Comparison of ENCODE assay signal across 1 cellular context in the genomic region with DNA sequence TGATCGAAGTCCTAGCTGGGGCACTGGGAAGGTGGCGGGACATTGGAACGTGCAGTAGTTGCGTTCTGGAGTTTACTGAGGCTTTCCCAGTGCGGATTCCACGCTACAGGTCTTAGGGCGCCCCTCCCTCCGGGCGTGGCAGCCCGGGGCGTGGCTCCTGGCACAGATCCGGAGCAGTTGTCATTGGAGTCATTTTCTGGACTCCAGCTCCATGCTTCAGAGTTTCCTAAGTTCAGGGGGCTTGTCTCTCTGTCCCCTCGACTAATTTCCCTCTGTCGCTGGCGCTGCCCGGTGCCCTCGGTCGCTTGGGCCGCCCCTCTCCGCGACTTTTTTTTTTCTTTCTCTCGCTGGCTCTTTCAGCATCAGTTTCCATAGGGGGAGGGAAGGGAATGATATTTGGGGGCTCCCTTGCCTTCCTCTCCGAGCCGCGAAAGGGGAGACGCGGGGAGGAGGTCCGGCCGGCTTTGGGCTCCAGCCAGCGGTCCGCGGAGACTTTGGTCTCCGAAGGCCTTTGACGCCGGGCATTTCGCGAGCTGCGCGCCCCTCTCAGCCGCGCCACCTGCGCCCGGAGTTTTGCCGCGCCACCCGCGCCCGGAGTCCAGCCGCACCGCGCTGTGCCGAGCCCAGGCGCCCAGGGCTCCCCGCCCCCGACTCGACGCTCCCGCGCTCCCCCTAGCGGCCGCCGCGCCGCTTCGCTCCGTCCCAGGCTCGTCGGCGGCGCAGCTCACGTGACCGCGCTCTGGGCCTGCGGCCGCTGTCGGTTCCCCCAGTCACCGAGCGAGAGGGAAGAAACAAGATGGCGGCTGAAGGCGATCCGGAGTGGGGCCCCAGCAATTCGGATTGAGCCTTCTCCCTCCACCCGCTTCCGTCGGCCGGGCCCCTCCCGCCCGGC.
TF ChIP-seq lines count a peak whose summit lies in the region.

A gene with protein sequence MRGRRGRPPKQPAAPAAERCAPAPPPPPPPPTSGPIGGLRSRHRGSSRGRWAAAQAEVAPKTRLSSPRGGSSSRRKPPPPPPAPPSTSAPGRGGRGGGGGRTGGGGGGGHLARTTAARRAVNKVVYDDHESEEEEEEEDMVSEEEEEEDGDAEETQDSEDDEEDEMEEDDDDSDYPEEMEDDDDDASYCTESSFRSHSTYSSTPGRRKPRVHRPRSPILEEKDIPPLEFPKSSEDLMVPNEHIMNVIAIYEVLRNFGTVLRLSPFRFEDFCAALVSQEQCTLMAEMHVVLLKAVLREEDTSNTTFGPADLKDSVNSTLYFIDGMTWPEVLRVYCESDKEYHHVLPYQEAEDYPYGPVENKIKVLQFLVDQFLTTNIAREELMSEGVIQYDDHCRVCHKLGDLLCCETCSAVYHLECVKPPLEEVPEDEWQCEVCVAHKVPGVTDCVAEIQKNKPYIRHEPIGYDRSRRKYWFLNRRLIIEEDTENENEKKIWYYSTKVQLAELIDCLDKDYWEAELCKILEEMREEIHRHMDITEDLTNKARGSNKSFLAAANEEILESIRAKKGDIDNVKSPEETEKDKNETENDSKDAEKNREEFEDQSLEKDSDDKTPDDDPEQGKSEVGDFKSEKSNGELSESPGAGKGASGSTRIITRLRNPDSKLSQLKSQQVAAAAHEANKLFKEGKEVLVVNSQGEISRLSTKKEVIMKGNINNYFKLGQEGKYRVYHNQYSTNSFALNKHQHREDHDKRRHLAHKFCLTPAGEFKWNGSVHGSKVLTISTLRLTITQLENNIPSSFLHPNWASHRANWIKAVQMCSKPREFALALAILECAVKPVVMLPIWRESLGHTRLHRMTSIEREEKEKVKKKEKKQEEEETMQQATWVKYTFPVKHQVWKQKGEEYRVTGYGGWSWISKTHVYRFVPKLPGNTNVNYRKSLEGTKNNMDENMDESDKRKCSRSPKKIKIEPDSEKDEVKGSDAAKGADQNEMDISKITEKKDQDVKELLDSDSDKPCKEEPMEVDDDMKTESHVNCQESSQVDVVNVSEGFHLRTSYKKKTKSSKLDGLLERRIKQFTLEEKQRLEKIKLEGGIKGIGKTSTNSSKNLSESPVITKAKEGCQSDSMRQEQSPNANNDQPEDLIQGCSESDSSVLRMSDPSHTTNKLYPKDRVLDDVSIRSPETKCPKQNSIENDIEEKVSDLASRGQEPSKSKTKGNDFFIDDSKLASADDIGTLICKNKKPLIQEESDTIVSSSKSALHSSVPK (N-terminal part only) (plus strand): TSS at position 769 of the 892 bp plus-strand sequence. CDS start 222 bp downstream, outside the sequence.

TF ChIP-seq in GM12878, 131 proteins besides CTCF, POLR2A, EP300 and RAD21 (continued from another document and continues in another):
- peak; percentile 93 for TF ChIP-seq ZNF592 (IDR thresholded peaks at IDR 0.05)
- TF ChIP-seq SUPT20H (IDR thresholded peaks at IDR 0.05; ENCODE audit: borderline replicate concordance, control insufficient read depth, low read depth, low read length), result no peak
- no peak for TF ChIP-seq JUNB (IDR thresholded peaks at IDR 0.05)
- no peak for TF ChIP-seq KAT2A (conservative IDR thresholded peaks at IDR 0.05; ENCODE audit: control insufficient read depth, low read depth, low read length)
- TF ChIP-seq SMAD5 (IDR thresholded peaks at IDR 0.05; ENCODE audit: low read depth), result 0 out of 2 replicates have a peak, but pooled peaks have one; percentile 47
- peak; percentile 99 for TF ChIP-seq SMARCA5 (IDR thresholded peaks at IDR 0.05)
- peak; percentile 88 for TF ChIP-seq GATAD2B (conservative IDR thresholded peaks at IDR 0.05; ENCODE audit: low read depth)
- TF ChIP-seq MYB (IDR thresholded peaks at IDR 0.05; ENCODE audit: borderline replicate concordance, low read depth, low read length), result no peak
- TF ChIP-seq, protein P1, sequence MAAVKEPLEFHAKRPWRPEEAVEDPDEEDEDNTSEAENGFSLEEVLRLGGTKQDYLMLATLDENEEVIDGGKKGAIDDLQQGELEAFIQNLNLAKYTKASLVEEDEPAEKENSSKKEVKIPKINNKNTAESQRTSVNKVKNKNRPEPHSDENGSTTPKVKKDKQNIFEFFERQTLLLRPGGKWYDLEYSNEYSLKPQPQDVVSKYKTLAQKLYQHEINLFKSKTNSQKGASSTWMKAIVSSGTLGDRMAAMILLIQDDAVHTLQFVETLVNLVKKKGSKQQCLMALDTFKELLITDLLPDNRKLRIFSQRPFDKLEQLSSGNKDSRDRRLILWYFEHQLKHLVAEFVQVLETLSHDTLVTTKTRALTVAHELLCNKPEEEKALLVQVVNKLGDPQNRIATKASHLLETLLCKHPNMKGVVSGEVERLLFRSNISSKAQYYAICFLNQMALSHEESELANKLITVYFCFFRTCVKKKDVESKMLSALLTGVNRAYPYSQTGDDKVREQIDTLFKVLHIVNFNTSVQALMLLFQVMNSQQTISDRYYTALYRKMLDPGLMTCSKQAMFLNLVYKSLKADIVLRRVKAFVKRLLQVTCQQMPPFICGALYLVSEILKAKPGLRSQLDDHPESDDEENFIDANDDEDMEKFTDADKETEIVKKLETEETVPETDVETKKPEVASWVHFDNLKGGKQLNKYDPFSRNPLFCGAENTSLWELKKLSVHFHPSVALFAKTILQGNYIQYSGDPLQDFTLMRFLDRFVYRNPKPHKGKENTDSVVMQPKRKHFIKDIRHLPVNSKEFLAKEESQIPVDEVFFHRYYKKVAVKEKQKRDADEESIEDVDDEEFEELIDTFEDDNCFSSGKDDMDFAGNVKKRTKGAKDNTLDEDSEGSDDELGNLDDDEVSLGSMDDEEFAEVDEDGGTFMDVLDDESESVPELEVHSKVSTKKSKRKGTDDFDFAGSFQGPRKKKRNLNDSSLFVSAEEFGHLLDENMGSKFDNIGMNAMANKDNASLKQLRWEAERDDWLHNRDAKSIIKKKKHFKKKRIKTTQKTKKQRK (IDR thresholded peaks at IDR 0.05; ENCODE audit: low read depth, low read length), result no peak
- TF ChIP-seq MXI1 (IDR thresholded peaks at IDR 0.05; ENCODE audit: low read depth, low read length), result peak; percentile 72
- TF ChIP-seq CBX5 (IDR thresholded peaks at IDR 0.05; ENCODE audit: low read depth), result peak; percentile 41; the same call in 1 of the 2 replicates
- TF ChIP-seq NBN (IDR thresholded peaks at IDR 0.05), result no peak
- TF ChIP-seq RFX5 (IDR thresholded peaks at IDR 0.05; ENCODE audit: low read depth, low read length), result peak; percentile 52; the same call in 1 of the 2 replicates
- no peak for TF ChIP-seq HSF1 (IDR thresholded peaks at IDR 0.05; ENCODE audit: low read depth, low read length)
- TF ChIP-seq MEF2B (IDR thresholded peaks at IDR 0.05; ENCODE audit: partially characterized antibody, poor library complexity, severe bottlenecking), result no peak
- TF ChIP-seq, protein P2, sequence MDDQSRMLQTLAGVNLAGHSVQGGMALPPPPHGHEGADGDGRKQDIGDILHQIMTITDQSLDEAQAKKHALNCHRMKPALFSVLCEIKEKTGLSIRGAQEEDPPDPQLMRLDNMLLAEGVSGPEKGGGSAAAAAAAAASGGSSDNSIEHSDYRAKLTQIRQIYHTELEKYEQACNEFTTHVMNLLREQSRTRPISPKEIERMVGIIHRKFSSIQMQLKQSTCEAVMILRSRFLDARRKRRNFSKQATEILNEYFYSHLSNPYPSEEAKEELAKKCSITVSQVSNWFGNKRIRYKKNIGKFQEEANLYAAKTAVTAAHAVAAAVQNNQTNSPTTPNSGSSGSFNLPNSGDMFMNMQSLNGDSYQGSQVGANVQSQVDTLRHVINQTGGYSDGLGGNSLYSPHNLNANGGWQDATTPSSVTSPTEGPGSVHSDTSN (IDR thresholded peaks at IDR 0.05; ENCODE audit: insufficient replicate concordance, low read depth, low read length), result no peak
- TF ChIP-seq E2F4 (IDR thresholded peaks at IDR 0.05; ENCODE audit: low read depth, low read length), result no peak
- no peak for TF ChIP-seq ZNF274 (IDR thresholded peaks at IDR 0.05; ENCODE audit: insufficient read depth, insufficient read length)
- TF ChIP-seq, protein P3, sequence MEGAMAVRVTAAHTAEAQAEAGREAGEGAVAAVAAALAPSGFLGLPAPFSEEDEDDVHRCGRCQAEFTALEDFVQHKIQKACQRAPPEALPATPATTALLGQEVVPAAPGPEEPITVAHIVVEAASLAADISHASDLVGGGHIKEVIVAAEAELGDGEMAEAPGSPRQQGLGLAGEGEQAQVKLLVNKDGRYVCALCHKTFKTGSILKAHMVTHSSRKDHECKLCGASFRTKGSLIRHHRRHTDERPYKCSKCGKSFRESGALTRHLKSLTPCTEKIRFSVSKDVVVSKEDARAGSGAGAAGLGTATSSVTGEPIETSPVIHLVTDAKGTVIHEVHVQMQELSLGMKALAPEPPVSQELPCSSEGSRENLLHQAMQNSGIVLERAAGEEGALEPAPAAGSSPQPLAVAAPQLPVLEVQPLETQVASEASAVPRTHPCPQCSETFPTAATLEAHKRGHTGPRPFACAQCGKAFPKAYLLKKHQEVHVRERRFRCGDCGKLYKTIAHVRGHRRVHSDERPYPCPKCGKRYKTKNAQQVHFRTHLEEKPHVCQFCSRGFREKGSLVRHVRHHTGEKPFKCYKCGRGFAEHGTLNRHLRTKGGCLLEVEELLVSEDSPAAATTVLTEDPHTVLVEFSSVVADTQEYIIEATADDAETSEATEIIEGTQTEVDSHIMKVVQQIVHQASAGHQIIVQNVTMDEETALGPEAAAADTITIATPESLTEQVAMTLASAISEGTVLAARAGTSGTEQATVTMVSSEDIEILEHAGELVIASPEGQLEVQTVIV (IDR thresholded peaks at IDR 0.05; ENCODE audit: borderline replicate concordance, partially characterized antibody), result no peak
- TF ChIP-seq MLLT1 (IDR thresholded peaks at IDR 0.05), result no peak
- TF ChIP-seq, protein P4, sequence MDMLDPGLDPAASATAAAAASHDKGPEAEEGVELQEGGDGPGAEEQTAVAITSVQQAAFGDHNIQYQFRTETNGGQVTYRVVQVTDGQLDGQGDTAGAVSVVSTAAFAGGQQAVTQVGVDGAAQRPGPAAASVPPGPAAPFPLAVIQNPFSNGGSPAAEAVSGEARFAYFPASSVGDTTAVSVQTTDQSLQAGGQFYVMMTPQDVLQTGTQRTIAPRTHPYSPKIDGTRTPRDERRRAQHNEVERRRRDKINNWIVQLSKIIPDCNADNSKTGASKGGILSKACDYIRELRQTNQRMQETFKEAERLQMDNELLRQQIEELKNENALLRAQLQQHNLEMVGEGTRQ (IDR thresholded peaks at IDR 0.05; ENCODE audit: borderline replicate concordance, low read depth, low read length), result peak; percentile 85
- no peak for TF ChIP-seq ZNF622 (IDR thresholded peaks at IDR 0.05)
- TF ChIP-seq ETV6 (conservative IDR thresholded peaks at IDR 0.05 in 1 of 2, IDR thresholded peaks at IDR 0.05 in 1 of 2; ENCODE audit: borderline replicate concordance in 1 of 2, low read depth in 1 of 2), result no peak
- TF ChIP-seq CREB1 (IDR thresholded peaks at IDR 0.05; ENCODE audit: low read depth), result peak; percentile 78
